Comparison of ENCODE assay signal across 8 cellular contexts in the genomic region with DNA sequence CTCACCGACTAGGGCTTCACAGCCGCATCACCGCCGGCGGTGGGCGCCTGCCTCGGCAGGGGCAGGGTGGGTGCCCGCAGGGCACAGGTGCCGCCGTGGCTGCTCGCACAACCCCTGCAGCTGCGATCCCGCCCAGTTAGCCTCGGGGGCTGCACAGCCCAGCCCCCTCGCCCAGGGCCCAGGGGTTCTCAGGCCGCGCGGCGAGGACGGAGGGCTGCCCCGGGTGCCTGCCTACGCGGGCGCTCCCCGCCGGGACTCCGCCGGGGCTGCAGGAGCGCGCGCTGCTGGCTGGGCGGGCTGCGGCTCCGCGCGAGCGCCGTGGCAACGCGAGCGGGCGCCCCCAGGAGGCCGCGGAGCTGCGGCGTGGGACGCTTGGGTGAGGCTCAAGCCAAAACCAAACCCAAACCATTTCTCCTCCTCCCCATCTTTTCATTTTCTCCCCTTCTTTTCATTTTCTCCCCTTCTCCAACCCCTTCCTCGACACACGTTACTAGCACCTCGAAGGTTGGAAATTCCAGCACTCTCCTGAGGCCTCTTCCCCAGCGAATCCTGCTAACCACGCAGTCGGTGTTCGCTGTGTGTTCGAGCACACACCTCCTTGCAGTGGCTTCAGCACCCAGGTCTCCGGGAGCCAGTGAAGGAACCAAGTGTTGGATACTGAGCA. TPM values are rescaled to one million over a fixed set of nuclear protein-coding genes. Genes with fewer than 3 reads are reported as not detected.
DNase-seq lines count a peak whose midpoint lies in the region; ATAC-seq and TF ChIP-seq lines count a peak whose summit lies in the region.

TSS of gene MICAL3 (minus strand) at position 286 of the 664 bp plus-strand sequence. CDS start 117,749 bp downstream, outside the sequence.

- H3K27ac Mint-ChIP-seq in CD8-positive, alpha-beta memory T cell: no peak within 1 kb of the TSS
- no peak within 1 kb of the TSS for H3K27ac Mint-ChIP-seq in activated T-cell treated with anti-CD3 and anti-CD28 coated beads, Interleukin-2, amount 50 U/mL, for 72 hours

- no peak within 1 kb of the TSS for H3K27ac ChIP-seq in CD8-positive, alpha-beta memory T cell (ENCODE audit: low read depth, low read length)
- H3K27ac ChIP-seq in OCI-LY1 (ENCODE audit: low read depth, low read length, poor library complexity, severe bottlenecking) (no peak within 1 kb of the TSS), esophagus (ENCODE audit: low read depth in 2 of 2, low read length in 1 of 2) (peak within 1 kb of the TSS; percentile 66 to 85)

- H3K9me3 ChIP-seq in CD8-positive, alpha-beta memory T cell (ENCODE audit: low read length): no peaks in the 10 kb centered on the region
- H3K9me3 ChIP-seq in OCI-LY1 (ENCODE audit: low read length) (no peaks in the 10 kb centered on the region), esophagus (ENCODE audit: control insufficient read depth in 2 of 2, insufficient read depth in 1 of 2, low read depth in 1 of 2, low read length in 1 of 2) (no peaks in the 10 kb centered on the region)

- ATAC-seq in HG02678 (IDR thresholded peaks at IDR 0.05; ENCODE audit: unreplicated experiment): peak; percentile 69
- peak; percentile 94 for ATAC-seq in activated T-cell treated with anti-CD3 and anti-CD28 coated beads, Interleukin-2, amount 50 U/mL, for 72 hours (replicated peaks in 1 of 2)
- no peak for ATAC-seq in HG03097 (IDR thresholded peaks at IDR 0.05; ENCODE audit: low FRiP score, unreplicated experiment)

- peaks cover 11 to 19% (median 12%) of the 10 kb centered on the region in 3 donors for H3K4me1 Mint-ChIP-seq in CD8-positive, alpha-beta memory T cell
- peaks cover 12% of the 10 kb centered on the region for H3K4me1 Mint-ChIP-seq in activated T-cell treated with anti-CD3 and anti-CD28 coated beads, Interleukin-2, amount 50 U/mL, for 72 hours (ENCODE audit: low read depth)

- 1 to 2% methylated on average over 43 to 56 of the region's 56 CpGs for WGBS in esophagus, 2 donors

- peaks cover 5% of the 10 kb centered on the region for H3K4me1 ChIP-seq in CD8-positive, alpha-beta memory T cell (ENCODE audit: insufficient read depth, low read length)
- H3K4me1 ChIP-seq in OCI-LY1 (ENCODE audit: insufficient read depth, low read length, severe bottlenecking) (peaks cover 11% of the 10 kb centered on the region), esophagus (ENCODE audit: control insufficient read depth in 2 of 2, insufficient read depth in 2 of 2, low read length in 1 of 2) (peaks cover 0 to 3% of the 10 kb centered on the region in 2 donors)

- POLR2A ChIA-PET in CD8-positive, alpha-beta memory T cell (lab: Charles Lee): no interaction called here

- peak; percentile 44 for TF ChIP-seq CTCF in OCI-LY1 (IDR thresholded peaks at IDR 0.05; ENCODE audit: low read length)

- H3K4me3 Mint-ChIP-seq in CD8-positive, alpha-beta memory T cell: peak within 1 kb of the TSS; percentile 75 to 94 (median 90)
- peak within 1 kb of the TSS; percentile 92 to 93 for H3K4me3 Mint-ChIP-seq in activated T-cell treated with anti-CD3 and anti-CD28 coated beads, Interleukin-2, amount 50 U/mL, for 72 hours

- H3K4me3 ChIP-seq in CD8-positive, alpha-beta memory T cell (ENCODE audit: low read length): peak within 1 kb of the TSS; percentile 65
- H3K4me3 ChIP-seq in OCI-LY1 (ENCODE audit: low read depth, low read length, poor library complexity, severe bottlenecking) (peak within 1 kb of the TSS; percentile 57), esophagus (ENCODE audit: low read depth in 1 of 2, low read length in 2 of 2) (peak within 1 kb of the TSS; percentile 69 to 77)

- H3K36me3 ChIP-seq in CD8-positive, alpha-beta memory T cell (ENCODE audit: insufficient read depth, low read length): no peaks in the 10 kb centered on the region
- H3K36me3 ChIP-seq in OCI-LY1 (ENCODE audit: insufficient read depth, low read length): no peaks in the 10 kb centered on the region
- no peaks in the 10 kb centered on the region for H3K36me3 ChIP-seq in esophagus (ENCODE audit: control insufficient read depth in 2 of 2, insufficient read depth in 2 of 2, low read length in 1 of 2)

- peak within 1 kb of the TSS; percentile 72 for H3K4me2 ChIP-seq in OCI-LY1 (ENCODE audit: low read length)

- no peaks in the 10 kb centered on the region for H3F3A ChIP-seq in OCI-LY1 (ENCODE audit: insufficient read depth, low read length)

- peaks cover 26 to 60% of the 10 kb centered on the region in 2 donors for H3K27me3 Mint-ChIP-seq in CD8-positive, alpha-beta memory T cell
- peaks cover 51% of the 10 kb centered on the region for H3K27me3 Mint-ChIP-seq in activated T-cell treated with anti-CD3 and anti-CD28 coated beads, Interleukin-2, amount 50 U/mL, for 72 hours (ENCODE audit: low read depth)

- peak; percentile 38 to 60 (median 55) for DNase-seq in CD8-positive, alpha-beta memory T cell
- peak; percentile 70 to 81 for DNase-seq in activated T-cell treated with anti-CD3 and anti-CD28 coated beads, Interleukin-2, amount 50 U/mL, for 72 hours
- DNase-seq in mucosa of gallbladder (ENCODE audit: low spot score): peak; percentile 54
- peak; percentile 4 to 23 for DNase-seq in stimulated activated CD8-positive, alpha-beta memory T cell treated with anti-CD3 and anti-CD28 coated beads, Interleukin-7, amount 100 ng/mL, for 1 hour (ENCODE audit: low read depth in 2 of 2)

- H3K79me2 ChIP-seq in OCI-LY1 (ENCODE audit: insufficient read depth, low read length): no peaks in the 10 kb centered on the region

- H3K27me3 ChIP-seq in CD8-positive, alpha-beta memory T cell (ENCODE audit: insufficient read depth, low read length, poor library complexity, severe bottlenecking): peaks cover 13% of the 10 kb centered on the region
- no peaks in the 10 kb centered on the region for H3K27me3 ChIP-seq in OCI-LY1 (ENCODE audit: insufficient read depth, low read length)
- no peaks in the 10 kb centered on the region for H3K27me3 ChIP-seq in esophagus (ENCODE audit: control insufficient read depth in 1 of 2, insufficient read depth in 2 of 2, low read length in 2 of 2)

- H3K9ac ChIP-seq in OCI-LY1 (ENCODE audit: low read length): peak within 1 kb of the TSS; percentile 42; the same call in 1 of the 2 replicates

- H3K9me3 Mint-ChIP-seq in CD8-positive, alpha-beta memory T cell: no peaks in the 10 kb centered on the region
- H3K9me3 Mint-ChIP-seq in activated T-cell treated with anti-CD3 and anti-CD28 coated beads, Interleukin-2, amount 50 U/mL, for 72 hours: no peaks in the 10 kb centered on the region

- H3K36me3 Mint-ChIP-seq in CD8-positive, alpha-beta memory T cell: no peaks in the 10 kb centered on the region
- H3K36me3 Mint-ChIP-seq in activated T-cell treated with anti-CD3 and anti-CD28 coated beads, Interleukin-2, amount 50 U/mL, for 72 hours (ENCODE audit: insufficient read depth in 2 of 2): no peaks in the 10 kb centered on the region

- no peak within 1 kb of the TSS for H2AFZ ChIP-seq in OCI-LY1 (ENCODE audit: low read length)

- CTCF ChIA-PET in CD8-positive, alpha-beta memory T cell (lab: Charles Lee): interaction anchor here (0.6 to 2.8 kb wide), 5 partner anchors 9 to 194 kb away, joined by 3 to 18 read pairs (median 6); no protein-coding TSS in a partner anchor

- H4K20me1 ChIP-seq in OCI-LY1 (ENCODE audit: insufficient read depth, low read length): no peaks in the 10 kb centered on the region

- no peaks in the 10 kb centered on the region for H3K9me2 ChIP-seq in OCI-LY1 (ENCODE audit: low read depth, low read length)

RNA-seq across cellular contexts. Expression of gene MICAL3, which starts in this region (rescaled TPM):
- total RNA-seq in CD8-positive, alpha-beta memory T cell: 10 to 100 TPM; 51.7 to 51.9 TPM
- 1.7 TPM for polyA plus RNA-seq in CD8-positive, alpha-beta memory T cell
- 10 to 100 TPM; 17.9 to 26.0 TPM for total RNA-seq in activated T-cell treated with anti-CD3 and anti-CD28 coated beads, Interleukin-2, amount 50 U/mL, for 72 hours
- 10 to 100 TPM in 1 of 2 donors, 1 to 10 TPM in 1; 6.2 to 13.3 TPM for polyA plus RNA-seq in esophagus
- 61.4 TPM for total RNA-seq in mucosa of gallbladder

Comparison
In these comparisons a context has a peak if more than half of its experiments do, and no peak if none do; other contexts are left out.
1. DNase-seq: peak in every context shown above with its lines; median percentile 76 in activated T-cell treated with anti-CD3 and anti-CD28 coated beads, Interleukin-2, amount 50 U/mL, for 72 hours; 55 in CD8-positive, alpha-beta memory T cell; 54 in mucosa of gallbladder; 14 in stimulated activated CD8-positive, alpha-beta memory T cell treated with anti-CD3 and anti-CD28 coated beads, Interleukin-7, amount 100 ng/mL, for 1 hour.
2. H3K27ac ChIP-seq: peak in esophagus (2 of 2); none in CD8-positive, alpha-beta memory T cell (single experiment) and OCI-LY1 (single experiment).
3. Peak in every context shown above with its lines, with median percentiles within 50 percentile points of each other: H3K4me3 ChIP-seq.